ENCODE assay signal across 7 cellular contexts in genomic region chr3:62171789-62172188, GRCh38.
"Had no signal": no experiment of that assay in that cellular context is flagged by ENCODE, and none has a peak within 500 bp of the region (broad histone marks: within the 10 kb centered on the region; RNA-seq: fewer than 3 reads in every experiment).

No MANE protein-coding gene starts in this region.

- H3K27ac Mint-ChIP-seq: IgD-negative memory B cell had no signal

- H3K36me3 Mint-ChIP-seq: IgD-negative memory B cell had no signal

- H3K9ac ChIP-seq: KMS-11 had no signal

- ATAC-seq: K562 had no signal

- H3K4me2 ChIP-seq: KMS-11 had no signal

- DNase-seq: KBM-7, KG1 had no signal

- H3K27ac ChIP-seq: HL-60, KMS-11 had no signal

- FAIRE-seq: HTR-8/SVneo, K562 had no signal

- H3K4me3 Mint-ChIP-seq: IgD-negative memory B cell had no signal

- H3K4me3 ChIP-seq: K562 had no signal

- H3K4me1 Mint-ChIP-seq: IgD-negative memory B cell had no signal
